Comparison of ENCODE assay signal across 1 cellular context in the genomic region with DNA sequence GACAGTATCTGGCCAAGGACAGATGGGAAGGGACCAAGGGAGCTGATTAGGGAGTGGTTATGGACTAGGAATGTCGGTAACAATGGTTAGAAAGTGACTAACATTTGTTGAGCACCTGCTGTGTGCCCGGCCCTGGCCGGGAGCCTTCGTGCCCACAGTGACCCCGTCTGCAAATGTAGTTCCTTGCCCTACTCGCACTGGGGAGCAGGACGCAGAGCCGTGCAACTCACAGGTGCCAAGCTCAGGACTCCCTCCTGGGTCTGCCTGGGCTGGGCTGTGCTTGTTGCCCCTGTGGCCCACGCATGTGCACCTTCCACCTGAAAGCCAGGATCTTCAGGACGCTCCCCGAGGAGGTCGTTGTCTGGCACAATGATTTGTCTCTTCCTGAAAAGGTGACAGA.
TF ChIP-seq lines count a peak whose summit lies in the region.

No MANE protein-coding gene starts in this region.

TF ChIP-seq in H1, 55 proteins besides CTCF, POLR2A, EP300 and RAD21:
- TF ChIP-seq JUND (IDR thresholded peaks at IDR 0.05; ENCODE audit: low read length) (no peak), JUN (IDR thresholded peaks at IDR 0.05; ENCODE audit: low read depth, low read length) (no peak), BACH1 (IDR thresholded peaks at IDR 0.05; ENCODE audit: low read length) (no peak), CREB1 (IDR thresholded peaks at IDR 0.05) (no peak), BCL11A (IDR thresholded peaks at IDR 0.05; ENCODE audit: low read depth in 2 of 2, low read length in 2 of 2) (no peak), HDAC6 (IDR thresholded peaks at IDR 0.05; ENCODE audit: low read depth, low read length) (no peak), TBP (IDR thresholded peaks at IDR 0.05; ENCODE audit: low read depth, low read length) (no peak), ZNF274 (IDR thresholded peaks at IDR 0.05; ENCODE audit: borderline replicate concordance, extremely low read depth, low read length) (no peak), CEBPB (IDR thresholded peaks at IDR 0.05; ENCODE audit: low read depth, low read length) (no peak), GABPA (IDR thresholded peaks at IDR 0.05; ENCODE audit: borderline replicate concordance, insufficient read depth, low read length) (no peak), SP1 (IDR thresholded peaks at IDR 0.05; ENCODE audit: low read depth, low read length) (no peak), SIX5 (IDR thresholded peaks at IDR 0.05; ENCODE audit: low read depth, low read length) (no peak), SRF (IDR thresholded peaks at IDR 0.05; ENCODE audit: low read depth, low read length) (no peak), TEAD4 (IDR thresholded peaks at IDR 0.05; ENCODE audit: low read depth, low read length) (no peak), RXRA (IDR thresholded peaks at IDR 0.05; ENCODE audit: insufficient read depth, low read depth, low read length) (no peak), TAF7 (optimal IDR thresholded peaks at IDR 0.05; ENCODE audit: borderline replicate concordance, low read depth, low read length) (no peak)
- TF ChIP-seq, protein P1, sequence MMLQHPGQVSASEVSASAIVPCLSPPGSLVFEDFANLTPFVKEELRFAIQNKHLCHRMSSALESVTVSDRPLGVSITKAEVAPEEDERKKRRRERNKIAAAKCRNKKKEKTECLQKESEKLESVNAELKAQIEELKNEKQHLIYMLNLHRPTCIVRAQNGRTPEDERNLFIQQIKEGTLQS (IDR thresholded peaks at IDR 0.05; ENCODE audit: insufficient read depth, low read depth, low read length) = no peak
- TF ChIP-seq, protein P2, sequence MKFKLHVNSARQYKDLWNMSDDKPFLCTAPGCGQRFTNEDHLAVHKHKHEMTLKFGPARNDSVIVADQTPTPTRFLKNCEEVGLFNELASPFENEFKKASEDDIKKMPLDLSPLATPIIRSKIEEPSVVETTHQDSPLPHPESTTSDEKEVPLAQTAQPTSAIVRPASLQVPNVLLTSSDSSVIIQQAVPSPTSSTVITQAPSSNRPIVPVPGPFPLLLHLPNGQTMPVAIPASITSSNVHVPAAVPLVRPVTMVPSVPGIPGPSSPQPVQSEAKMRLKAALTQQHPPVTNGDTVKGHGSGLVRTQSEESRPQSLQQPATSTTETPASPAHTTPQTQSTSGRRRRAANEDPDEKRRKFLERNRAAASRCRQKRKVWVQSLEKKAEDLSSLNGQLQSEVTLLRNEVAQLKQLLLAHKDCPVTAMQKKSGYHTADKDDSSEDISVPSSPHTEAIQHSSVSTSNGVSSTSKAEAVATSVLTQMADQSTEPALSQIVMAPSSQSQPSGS (IDR thresholded peaks at IDR 0.05; ENCODE audit: low read length) = no peak
- TF ChIP-seq, protein P3, sequence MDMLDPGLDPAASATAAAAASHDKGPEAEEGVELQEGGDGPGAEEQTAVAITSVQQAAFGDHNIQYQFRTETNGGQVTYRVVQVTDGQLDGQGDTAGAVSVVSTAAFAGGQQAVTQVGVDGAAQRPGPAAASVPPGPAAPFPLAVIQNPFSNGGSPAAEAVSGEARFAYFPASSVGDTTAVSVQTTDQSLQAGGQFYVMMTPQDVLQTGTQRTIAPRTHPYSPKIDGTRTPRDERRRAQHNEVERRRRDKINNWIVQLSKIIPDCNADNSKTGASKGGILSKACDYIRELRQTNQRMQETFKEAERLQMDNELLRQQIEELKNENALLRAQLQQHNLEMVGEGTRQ (IDR thresholded peaks at IDR 0.05; ENCODE audit: low read length) = no peak
TF ChIP-seq in H1: peak in this region for 0.
